ENCODE assay signal across 1 cellular context in the genomic region with DNA sequence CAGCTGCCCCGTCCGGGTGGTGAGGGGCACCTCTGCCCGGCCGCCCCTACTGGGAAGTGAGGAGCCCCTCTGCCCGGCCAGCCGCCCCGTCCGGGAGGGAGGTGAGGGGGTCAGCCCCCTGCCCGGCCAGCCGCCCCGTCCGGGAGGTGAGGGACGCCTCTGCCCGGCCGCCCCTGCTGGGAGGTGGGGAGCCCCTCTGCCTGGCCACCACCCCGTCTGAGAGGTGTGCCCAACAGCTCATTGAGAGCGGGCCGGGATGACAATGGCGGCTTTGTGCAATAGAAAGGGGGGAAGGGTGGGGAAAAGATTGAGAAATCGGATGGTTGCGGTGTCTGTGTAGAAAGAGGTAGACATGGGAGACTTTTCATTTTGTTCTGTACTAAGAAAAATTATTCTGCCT.
TF ChIP-seq lines count a peak whose summit lies in the region.

No MANE protein-coding gene starts in this region.

TF ChIP-seq in HepG2, 621 proteins besides CTCF, POLR2A, EP300 and RAD21 (continued from another document and continues in another):
- TF ChIP-seq, protein P1, sequence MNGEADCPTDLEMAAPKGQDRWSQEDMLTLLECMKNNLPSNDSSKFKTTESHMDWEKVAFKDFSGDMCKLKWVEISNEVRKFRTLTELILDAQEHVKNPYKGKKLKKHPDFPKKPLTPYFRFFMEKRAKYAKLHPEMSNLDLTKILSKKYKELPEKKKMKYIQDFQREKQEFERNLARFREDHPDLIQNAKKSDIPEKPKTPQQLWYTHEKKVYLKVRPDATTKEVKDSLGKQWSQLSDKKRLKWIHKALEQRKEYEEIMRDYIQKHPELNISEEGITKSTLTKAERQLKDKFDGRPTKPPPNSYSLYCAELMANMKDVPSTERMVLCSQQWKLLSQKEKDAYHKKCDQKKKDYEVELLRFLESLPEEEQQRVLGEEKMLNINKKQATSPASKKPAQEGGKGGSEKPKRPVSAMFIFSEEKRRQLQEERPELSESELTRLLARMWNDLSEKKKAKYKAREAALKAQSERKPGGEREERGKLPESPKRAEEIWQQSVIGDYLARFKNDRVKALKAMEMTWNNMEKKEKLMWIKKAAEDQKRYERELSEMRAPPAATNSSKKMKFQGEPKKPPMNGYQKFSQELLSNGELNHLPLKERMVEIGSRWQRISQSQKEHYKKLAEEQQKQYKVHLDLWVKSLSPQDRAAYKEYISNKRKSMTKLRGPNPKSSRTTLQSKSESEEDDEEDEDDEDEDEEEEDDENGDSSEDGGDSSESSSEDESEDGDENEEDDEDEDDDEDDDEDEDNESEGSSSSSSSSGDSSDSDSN (CRISPR knock-in tag; IDR thresholded peaks at IDR 0.05) = 0 out of 2 replicates have a peak, but pooled peaks have one; percentile 24
- TF ChIP-seq, protein P2, sequence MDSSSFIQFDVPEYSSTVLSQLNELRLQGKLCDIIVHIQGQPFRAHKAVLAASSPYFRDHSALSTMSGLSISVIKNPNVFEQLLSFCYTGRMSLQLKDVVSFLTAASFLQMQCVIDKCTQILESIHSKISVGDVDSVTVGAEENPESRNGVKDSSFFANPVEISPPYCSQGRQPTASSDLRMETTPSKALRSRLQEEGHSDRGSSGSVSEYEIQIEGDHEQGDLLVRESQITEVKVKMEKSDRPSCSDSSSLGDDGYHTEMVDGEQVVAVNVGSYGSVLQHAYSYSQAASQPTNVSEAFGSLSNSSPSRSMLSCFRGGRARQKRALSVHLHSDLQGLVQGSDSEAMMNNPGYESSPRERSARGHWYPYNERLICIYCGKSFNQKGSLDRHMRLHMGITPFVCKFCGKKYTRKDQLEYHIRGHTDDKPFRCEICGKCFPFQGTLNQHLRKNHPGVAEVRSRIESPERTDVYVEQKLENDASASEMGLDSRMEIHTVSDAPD (CRISPR knock-in tag; IDR thresholded peaks at IDR 0.05) = 0 out of 2 replicates have a peak, but pooled peaks have one; percentile 18
- TF ChIP-seq, protein P3, sequence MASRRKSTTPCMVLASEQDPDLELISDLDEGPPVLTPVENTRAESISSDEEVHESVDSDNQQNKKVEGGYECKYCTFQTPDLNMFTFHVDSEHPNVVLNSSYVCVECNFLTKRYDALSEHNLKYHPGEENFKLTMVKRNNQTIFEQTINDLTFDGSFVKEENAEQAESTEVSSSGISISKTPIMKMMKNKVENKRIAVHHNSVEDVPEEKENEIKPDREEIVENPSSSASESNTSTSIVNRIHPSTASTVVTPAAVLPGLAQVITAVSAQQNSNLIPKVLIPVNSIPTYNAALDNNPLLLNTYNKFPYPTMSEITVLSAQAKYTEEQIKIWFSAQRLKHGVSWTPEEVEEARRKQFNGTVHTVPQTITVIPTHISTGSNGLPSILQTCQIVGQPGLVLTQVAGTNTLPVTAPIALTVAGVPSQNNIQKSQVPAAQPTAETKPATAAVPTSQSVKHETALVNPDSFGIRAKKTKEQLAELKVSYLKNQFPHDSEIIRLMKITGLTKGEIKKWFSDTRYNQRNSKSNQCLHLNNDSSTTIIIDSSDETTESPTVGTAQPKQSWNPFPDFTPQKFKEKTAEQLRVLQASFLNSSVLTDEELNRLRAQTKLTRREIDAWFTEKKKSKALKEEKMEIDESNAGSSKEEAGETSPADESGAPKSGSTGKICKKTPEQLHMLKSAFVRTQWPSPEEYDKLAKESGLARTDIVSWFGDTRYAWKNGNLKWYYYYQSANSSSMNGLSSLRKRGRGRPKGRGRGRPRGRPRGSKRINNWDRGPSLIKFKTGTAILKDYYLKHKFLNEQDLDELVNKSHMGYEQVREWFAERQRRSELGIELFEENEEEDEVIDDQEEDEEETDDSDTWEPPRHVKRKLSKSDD (CRISPR knock-in tag; IDR thresholded peaks at IDR 0.05; ENCODE audit: low read depth) = 0 out of 2 replicates have a peak, but pooled peaks have one; percentile 66
- 0 out of 2 replicates have a peak, but pooled peaks have one; percentile 26 for TF ChIP-seq NFKBIZ (CRISPR knock-in tag; IDR thresholded peaks at IDR 0.05)
- TF ChIP-seq SP5 (CRISPR knock-in tag; IDR thresholded peaks at IDR 0.05; ENCODE audit: borderline replicate concordance, low read depth) = peak; percentile 10; the same call in 1 of the 2 replicates
- TF ChIP-seq ZNF746 (CRISPR knock-in tag; IDR thresholded peaks at IDR 0.05) = peak; percentile 85
- TF ChIP-seq ZBTB7B (CRISPR knock-in tag; IDR thresholded peaks at IDR 0.05) = peak; percentile 56; the same call in 1 of the 2 replicates
- TF ChIP-seq ZNF264 (CRISPR knock-in tag; IDR thresholded peaks at IDR 0.05) = 0 out of 2 replicates have a peak, but pooled peaks have one; percentile 6
- TF ChIP-seq, protein P4, sequence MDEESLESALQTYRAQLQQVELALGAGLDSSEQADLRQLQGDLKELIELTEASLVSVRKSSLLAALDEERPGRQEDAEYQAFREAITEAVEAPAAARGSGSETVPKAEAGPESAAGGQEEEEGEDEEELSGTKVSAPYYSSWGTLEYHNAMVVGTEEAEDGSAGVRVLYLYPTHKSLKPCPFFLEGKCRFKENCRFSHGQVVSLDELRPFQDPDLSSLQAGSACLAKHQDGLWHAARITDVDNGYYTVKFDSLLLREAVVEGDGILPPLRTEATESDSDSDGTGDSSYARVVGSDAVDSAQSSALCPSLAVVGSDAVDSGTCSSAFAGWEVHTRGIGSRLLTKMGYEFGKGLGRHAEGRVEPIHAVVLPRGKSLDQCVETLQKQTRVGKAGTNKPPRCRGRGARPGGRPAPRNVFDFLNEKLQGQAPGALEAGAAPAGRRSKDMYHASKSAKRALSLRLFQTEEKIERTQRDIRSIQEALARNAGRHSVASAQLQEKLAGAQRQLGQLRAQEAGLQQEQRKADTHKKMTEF (CRISPR knock-in tag; IDR thresholded peaks at IDR 0.05) = peak; percentile 78; the same call in 1 of the 2 replicates
- TF ChIP-seq, protein P5, sequence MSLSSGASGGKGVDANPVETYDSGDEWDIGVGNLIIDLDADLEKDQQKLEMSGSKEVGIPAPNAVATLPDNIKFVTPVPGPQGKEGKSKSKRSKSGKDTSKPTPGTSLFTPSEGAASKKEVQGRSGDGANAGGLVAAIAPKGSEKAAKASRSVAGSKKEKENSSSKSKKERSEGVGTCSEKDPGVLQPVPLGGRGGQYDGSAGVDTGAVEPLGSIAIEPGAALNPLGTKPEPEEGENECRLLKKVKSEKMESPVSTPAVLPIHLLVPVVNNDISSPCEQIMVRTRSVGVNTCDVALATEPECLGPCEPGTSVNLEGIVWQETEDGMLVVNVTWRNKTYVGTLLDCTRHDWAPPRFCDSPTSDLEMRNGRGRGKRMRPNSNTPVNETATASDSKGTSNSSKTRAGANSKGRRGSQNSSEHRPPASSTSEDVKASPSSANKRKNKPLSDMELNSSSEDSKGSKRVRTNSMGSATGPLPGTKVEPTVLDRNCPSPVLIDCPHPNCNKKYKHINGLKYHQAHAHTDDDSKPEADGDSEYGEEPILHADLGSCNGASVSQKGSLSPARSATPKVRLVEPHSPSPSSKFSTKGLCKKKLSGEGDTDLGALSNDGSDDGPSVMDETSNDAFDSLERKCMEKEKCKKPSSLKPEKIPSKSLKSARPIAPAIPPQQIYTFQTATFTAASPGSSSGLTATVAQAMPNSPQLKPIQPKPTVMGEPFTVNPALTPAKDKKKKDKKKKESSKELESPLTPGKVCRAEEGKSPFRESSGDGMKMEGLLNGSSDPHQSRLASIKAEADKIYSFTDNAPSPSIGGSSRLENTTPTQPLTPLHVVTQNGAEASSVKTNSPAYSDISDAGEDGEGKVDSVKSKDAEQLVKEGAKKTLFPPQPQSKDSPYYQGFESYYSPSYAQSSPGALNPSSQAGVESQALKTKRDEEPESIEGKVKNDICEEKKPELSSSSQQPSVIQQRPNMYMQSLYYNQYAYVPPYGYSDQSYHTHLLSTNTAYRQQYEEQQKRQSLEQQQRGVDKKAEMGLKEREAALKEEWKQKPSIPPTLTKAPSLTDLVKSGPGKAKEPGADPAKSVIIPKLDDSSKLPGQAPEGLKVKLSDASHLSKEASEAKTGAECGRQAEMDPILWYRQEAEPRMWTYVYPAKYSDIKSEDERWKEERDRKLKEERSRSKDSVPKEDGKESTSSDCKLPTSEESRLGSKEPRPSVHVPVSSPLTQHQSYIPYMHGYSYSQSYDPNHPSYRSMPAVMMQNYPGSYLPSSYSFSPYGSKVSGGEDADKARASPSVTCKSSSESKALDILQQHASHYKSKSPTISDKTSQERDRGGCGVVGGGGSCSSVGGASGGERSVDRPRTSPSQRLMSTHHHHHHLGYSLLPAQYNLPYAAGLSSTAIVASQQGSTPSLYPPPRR (CRISPR knock-in tag; IDR thresholded peaks at IDR 0.05; ENCODE audit: borderline replicate concordance) = peak; percentile 25; the same call in 1 of the 2 replicates
- TF ChIP-seq ASH2L (IDR thresholded peaks at IDR 0.05; ENCODE audit: insufficient read length, low read depth, low read length) = peak; percentile 49
- TF ChIP-seq, protein P6, sequence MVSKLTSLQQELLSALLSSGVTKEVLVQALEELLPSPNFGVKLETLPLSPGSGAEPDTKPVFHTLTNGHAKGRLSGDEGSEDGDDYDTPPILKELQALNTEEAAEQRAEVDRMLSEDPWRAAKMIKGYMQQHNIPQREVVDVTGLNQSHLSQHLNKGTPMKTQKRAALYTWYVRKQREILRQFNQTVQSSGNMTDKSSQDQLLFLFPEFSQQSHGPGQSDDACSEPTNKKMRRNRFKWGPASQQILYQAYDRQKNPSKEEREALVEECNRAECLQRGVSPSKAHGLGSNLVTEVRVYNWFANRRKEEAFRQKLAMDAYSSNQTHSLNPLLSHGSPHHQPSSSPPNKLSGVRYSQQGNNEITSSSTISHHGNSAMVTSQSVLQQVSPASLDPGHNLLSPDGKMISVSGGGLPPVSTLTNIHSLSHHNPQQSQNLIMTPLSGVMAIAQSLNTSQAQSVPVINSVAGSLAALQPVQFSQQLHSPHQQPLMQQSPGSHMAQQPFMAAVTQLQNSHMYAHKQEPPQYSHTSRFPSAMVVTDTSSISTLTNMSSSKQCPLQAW (CRISPR knock-in tag; IDR thresholded peaks at IDR 0.05) = peak; percentile 30; the same call in 1 of the 2 replicates
- 0 out of 2 replicates have a peak, but pooled peaks have one; percentile 17 for TF ChIP-seq TAF1 (CRISPR knock-in tag; IDR thresholded peaks at IDR 0.05)
- 0 out of 2 replicates have a peak, but pooled peaks have one; percentile 54 for TF ChIP-seq ARHGAP35 (CRISPR knock-in tag; IDR thresholded peaks at IDR 0.05; ENCODE audit: borderline replicate concordance)
- TF ChIP-seq, protein P7, sequence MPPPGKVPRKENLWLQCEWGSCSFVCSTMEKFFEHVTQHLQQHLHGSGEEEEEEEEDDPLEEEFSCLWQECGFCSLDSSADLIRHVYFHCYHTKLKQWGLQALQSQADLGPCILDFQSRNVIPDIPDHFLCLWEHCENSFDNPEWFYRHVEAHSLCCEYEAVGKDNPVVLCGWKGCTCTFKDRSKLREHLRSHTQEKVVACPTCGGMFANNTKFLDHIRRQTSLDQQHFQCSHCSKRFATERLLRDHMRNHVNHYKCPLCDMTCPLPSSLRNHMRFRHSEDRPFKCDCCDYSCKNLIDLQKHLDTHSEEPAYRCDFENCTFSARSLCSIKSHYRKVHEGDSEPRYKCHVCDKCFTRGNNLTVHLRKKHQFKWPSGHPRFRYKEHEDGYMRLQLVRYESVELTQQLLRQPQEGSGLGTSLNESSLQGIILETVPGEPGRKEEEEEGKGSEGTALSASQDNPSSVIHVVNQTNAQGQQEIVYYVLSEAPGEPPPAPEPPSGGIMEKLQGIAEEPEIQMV (CRISPR knock-in tag; IDR thresholded peaks at IDR 0.05; ENCODE audit: low read depth) = 0 out of 2 replicates have a peak, but pooled peaks have one; percentile 35
- TF ChIP-seq, protein P8, sequence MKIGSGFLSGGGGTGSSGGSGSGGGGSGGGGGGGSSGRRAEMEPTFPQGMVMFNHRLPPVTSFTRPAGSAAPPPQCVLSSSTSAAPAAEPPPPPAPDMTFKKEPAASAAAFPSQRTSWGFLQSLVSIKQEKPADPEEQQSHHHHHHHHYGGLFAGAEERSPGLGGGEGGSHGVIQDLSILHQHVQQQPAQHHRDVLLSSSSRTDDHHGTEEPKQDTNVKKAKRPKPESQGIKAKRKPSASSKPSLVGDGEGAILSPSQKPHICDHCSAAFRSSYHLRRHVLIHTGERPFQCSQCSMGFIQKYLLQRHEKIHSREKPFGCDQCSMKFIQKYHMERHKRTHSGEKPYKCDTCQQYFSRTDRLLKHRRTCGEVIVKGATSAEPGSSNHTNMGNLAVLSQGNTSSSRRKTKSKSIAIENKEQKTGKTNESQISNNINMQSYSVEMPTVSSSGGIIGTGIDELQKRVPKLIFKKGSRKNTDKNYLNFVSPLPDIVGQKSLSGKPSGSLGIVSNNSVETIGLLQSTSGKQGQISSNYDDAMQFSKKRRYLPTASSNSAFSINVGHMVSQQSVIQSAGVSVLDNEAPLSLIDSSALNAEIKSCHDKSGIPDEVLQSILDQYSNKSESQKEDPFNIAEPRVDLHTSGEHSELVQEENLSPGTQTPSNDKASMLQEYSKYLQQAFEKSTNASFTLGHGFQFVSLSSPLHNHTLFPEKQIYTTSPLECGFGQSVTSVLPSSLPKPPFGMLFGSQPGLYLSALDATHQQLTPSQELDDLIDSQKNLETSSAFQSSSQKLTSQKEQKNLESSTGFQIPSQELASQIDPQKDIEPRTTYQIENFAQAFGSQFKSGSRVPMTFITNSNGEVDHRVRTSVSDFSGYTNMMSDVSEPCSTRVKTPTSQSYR (CRISPR knock-in tag; IDR thresholded peaks at IDR 0.05; ENCODE audit: borderline replicate concordance) = peak; percentile 96
- TF ChIP-seq HNRNPL (IDR thresholded peaks at IDR 0.05; ENCODE audit: low read depth, low read length) = 0 out of 2 replicates have a peak, but pooled peaks have one; percentile 40
- 0 out of 2 replicates have a peak, but pooled peaks have one; percentile 27 for TF ChIP-seq SSRP1 (CRISPR knock-in tag; IDR thresholded peaks at IDR 0.05)
- peak; percentile 49; the same call in 1 of the 2 replicates for TF ChIP-seq GFI1 (CRISPR knock-in tag; IDR thresholded peaks at IDR 0.05; ENCODE audit: borderline replicate concordance)
- TF ChIP-seq KDM2A (CRISPR knock-in tag; IDR thresholded peaks at IDR 0.05; ENCODE audit: borderline replicate concordance, low read depth) = peak; percentile 33; the same call in 1 of the 2 replicates
- 0 out of 2 replicates have a peak, but pooled peaks have one; percentile 31 for TF ChIP-seq ZNF350 (CRISPR knock-in tag; IDR thresholded peaks at IDR 0.05; ENCODE audit: borderline replicate concordance, low read depth)
- peak; percentile 20; the same call in 1 of the 2 replicates for TF ChIP-seq MYC (CRISPR knock-in tag; IDR thresholded peaks at IDR 0.05; ENCODE audit: borderline replicate concordance)
- TF ChIP-seq THAP11 (CRISPR knock-in tag; IDR thresholded peaks at IDR 0.05) = peak; percentile 10; the same call in 1 of the 2 replicates
- TF ChIP-seq CCDC6 (CRISPR knock-in tag; IDR thresholded peaks at IDR 0.05) = 0 out of 2 replicates have a peak, but pooled peaks have one; percentile 18
- peak; percentile 35; the same call in 1 of the 2 replicates for TF ChIP-seq GATAD2A (CRISPR knock-in tag; IDR thresholded peaks at IDR 0.05)
- peak; percentile 35 for TF ChIP-seq FOSL2 (CRISPR knock-in tag; IDR thresholded peaks at IDR 0.05)
- TF ChIP-seq, protein P9, sequence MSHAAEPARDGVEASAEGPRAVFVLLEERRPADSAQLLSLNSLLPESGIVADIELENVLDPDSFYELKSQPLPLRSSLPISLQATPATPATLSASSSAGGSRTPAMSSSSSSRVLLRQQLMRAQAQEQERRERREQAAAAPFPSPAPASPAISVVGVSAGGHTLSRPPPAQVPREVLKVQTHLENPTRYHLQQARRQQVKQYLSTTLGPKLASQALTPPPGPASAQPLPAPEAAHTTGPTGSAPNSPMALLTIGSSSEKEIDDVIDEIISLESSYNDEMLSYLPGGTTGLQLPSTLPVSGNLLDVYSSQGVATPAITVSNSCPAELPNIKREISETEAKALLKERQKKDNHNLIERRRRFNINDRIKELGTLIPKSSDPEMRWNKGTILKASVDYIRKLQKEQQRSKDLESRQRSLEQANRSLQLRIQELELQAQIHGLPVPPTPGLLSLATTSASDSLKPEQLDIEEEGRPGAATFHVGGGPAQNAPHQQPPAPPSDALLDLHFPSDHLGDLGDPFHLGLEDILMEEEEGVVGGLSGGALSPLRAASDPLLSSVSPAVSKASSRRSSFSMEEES (CRISPR knock-in tag; IDR thresholded peaks at IDR 0.05) = 0 out of 2 replicates have a peak, but pooled peaks have one; percentile 25
- TF ChIP-seq RXRB (CRISPR knock-in tag; IDR thresholded peaks at IDR 0.05; ENCODE audit: borderline replicate concordance) = 0 out of 2 replicates have a peak, but pooled peaks have one; percentile 15
- peak; percentile 26; the same call in 1 of the 2 replicates for TF ChIP-seq HDAC1 (CRISPR knock-in tag; IDR thresholded peaks at IDR 0.05)
- peak; percentile 51 for TF ChIP-seq NCOA2 (CRISPR knock-in tag; IDR thresholded peaks at IDR 0.05)
